32 cellular contexts compared by ENCODE assay signal in the genomic region with DNA sequence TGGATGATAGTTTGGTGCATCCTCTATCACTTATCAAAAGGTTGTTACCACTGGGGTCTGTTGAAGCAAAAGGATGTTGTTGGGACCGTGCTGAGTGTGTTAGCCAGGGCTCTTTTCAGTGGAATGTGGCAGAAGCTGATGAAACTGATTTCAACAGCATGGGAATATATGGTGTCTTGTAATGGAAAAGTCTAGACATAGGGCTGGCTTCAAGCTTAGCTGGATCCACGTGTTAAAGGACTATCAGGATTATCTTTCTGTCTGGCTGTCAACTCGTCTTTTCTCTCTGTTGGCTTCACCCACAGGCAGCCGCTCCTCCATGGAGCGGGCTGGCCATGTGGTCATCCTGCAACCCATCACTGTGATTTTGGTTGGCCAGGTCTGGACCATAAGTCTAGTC. TPM values are rescaled to one million over a fixed set of nuclear protein-coding genes. Genes with fewer than 3 reads are reported as not detected.
"Had no signal": no experiment of that assay in that cellular context is flagged by ENCODE, and none has a peak within 500 bp of the region (broad histone marks: within the 10 kb centered on the region; RNA-seq: fewer than 3 reads in every experiment).

No MANE protein-coding gene starts in this region.

- ATAC-seq: activated CD8-positive, alpha-beta memory T cell treated with anti-CD3 and anti-CD28 coated beads, Interleukin-2, amount 10 ng/mL, durations not matched to agents 7 days and 5 days; Panc1; WTC11 had no signal

- H3K9me3 ChIP-seq: breast epithelium, SJCRH30, SK-N-SH had no signal

- H3K27me3 Mint-ChIP-seq: activated CD8-positive, alpha-beta memory T cell treated with anti-CD3 and anti-CD28 coated beads, Interleukin-2, amount 10 ng/mL, durations not matched to agents 7 days and 5 days; activated naive CD4-positive, alpha-beta T cell treated with anti-CD3 and anti-CD28 coated beads, Interleukin-2, amount 50 U/mL, for 24 hours; activated T-cell treated with anti-CD3 and anti-CD28 coated beads, Interleukin-2, amount 50 U/mL, for 24 hours had no signal

- H3K27ac Mint-ChIP-seq: activated CD8-positive, alpha-beta memory T cell treated with anti-CD3 and anti-CD28 coated beads, Interleukin-2, amount 10 ng/mL, durations not matched to agents 7 days and 5 days; activated naive CD4-positive, alpha-beta T cell treated with anti-CD3 and anti-CD28 coated beads, Interleukin-2, amount 50 U/mL, for 24 hours; activated T-helper 1 cell treated with anti-CD3 and anti-CD28 coated beads, Interleukin-12 subunit alpha, Interleukin-12 subunit beta, Interleukin-2, Interleukin-4 antibody, amounts not matched to agents 30 ng/mL and 10 ng/mL and 1 ng/mL, durations not matched to agents 14 hours and 24 hours and 36 hours; WTC11 had no signal

- H3K36me3 ChIP-seq: breast epithelium, SJCRH30 had no signal

- H3K27me3 ChIP-seq: breast epithelium, SJCRH30 had no signal

- H3K27ac ChIP-seq: breast epithelium, RWPE1, SJCRH30 had no signal

- H3K9me3 Mint-ChIP-seq: activated naive CD4-positive, alpha-beta T cell treated with anti-CD3 and anti-CD28 coated beads, Interleukin-2, amount 50 U/mL, for 24 hours; activated T-cell treated with anti-CD3 and anti-CD28 coated beads, Interleukin-2, amount 50 U/mL, for 24 hours; activated T-helper 1 cell treated with anti-CD3 and anti-CD28 coated beads, Interleukin-12 subunit alpha, Interleukin-12 subunit beta, Interleukin-2, Interleukin-4 antibody, amounts not matched to agents 30 ng/mL and 10 ng/mL and 1 ng/mL, durations not matched to agents 14 hours and 24 hours and 36 hours; WTC11 had no signal

- H3K4me1 Mint-ChIP-seq: WTC11 had no signal

- H3K4me3 ChIP-seq: breast epithelium, SJCRH30 had no signal

- H3K36me3 Mint-ChIP-seq: activated CD8-positive, alpha-beta memory T cell treated with anti-CD3 and anti-CD28 coated beads, Interleukin-2, amount 10 ng/mL, durations not matched to agents 7 days and 5 days; WTC11 had no signal

- H3K4me3 Mint-ChIP-seq: activated CD8-positive, alpha-beta memory T cell treated with anti-CD3 and anti-CD28 coated beads, Interleukin-2, amount 10 ng/mL, durations not matched to agents 7 days and 5 days; activated naive CD4-positive, alpha-beta T cell treated with anti-CD3 and anti-CD28 coated beads, Interleukin-2, amount 50 U/mL, for 24 hours; activated T-cell treated with anti-CD3 and anti-CD28 coated beads, Interleukin-2, amount 50 U/mL, for 24 hours; activated T-helper 1 cell treated with anti-CD3 and anti-CD28 coated beads, Interleukin-12 subunit alpha, Interleukin-12 subunit beta, Interleukin-2, Interleukin-4 antibody, amounts not matched to agents 30 ng/mL and 10 ng/mL and 1 ng/mL, durations not matched to agents 14 hours and 24 hours and 36 hours; WTC11 had no signal

- H3K4me2 ChIP-seq: SK-N-SH had no signal

- DNase-seq: activated CD4-positive, alpha-beta T cell treated with anti-CD3 and anti-CD28 coated beads for 48 hours; activated CD4-positive, alpha-beta T cell treated with anti-CD3 and anti-CD28 coated beads, Interleukin-2, amount 50 U/mL, for 4 hours; activated CD4-positive, CD25-positive, alpha-beta regulatory T cell treated with anti-CD3 and anti-CD28 coated beads, Interleukin-2, amount 50 U/mL, for 72 hours; activated CD8-positive, alpha-beta memory T cell treated with anti-CD3 and anti-CD28 coated beads, Interleukin-2, amount 10 ng/mL, durations not matched to agents 7 days and 5 days; activated effector memory CD4-positive, alpha-beta T cell treated with Interleukin-2 at 50 U/mL for 16 hours; activated naive CD4-positive, alpha-beta T cell; activated T-cell treated with anti-CD3 and anti-CD28 coated beads, Interleukin-2, amount 50 U/mL, for 24 hours; caudate nucleus; KG1; NCI-H1092 treated with DMSO at 0.1 percent for 48 hours; NCI-H1417 treated with DMSO at 0.1 percent for 48 hours; NCI-H1694; NCI-H2029; NCI-H2107; NCI-H2171 treated with DMSO at 0.1 percent for 48 hours; NCI-H226; NCI-H526; NCI-H774; OCI-M1; Right ventricle myocardium superior; SJCRH30; SK-N-SH; SW 1271 had no signal

- H3K4me1 ChIP-seq: breast epithelium, SJCRH30 had no signal

- H3K9ac ChIP-seq: SK-N-SH had no signal

RNA-seq across cellular contexts. Expression of a gene that starts 20.2 kb away (rescaled TPM):
- total RNA-seq: activated CD8-positive, alpha-beta memory T cell treated with anti-CD3 and anti-CD28 coated beads, Interleukin-2, amount 10 ng/mL, durations not matched to agents 7 days and 5 days; activated T-helper 1 cell treated with anti-CD3 and anti-CD28 coated beads, Interleukin-12 subunit alpha, Interleukin-12 subunit beta, Interleukin-2, Interleukin-4 antibody, amounts not matched to agents 30 ng/mL and 10 ng/mL and 1 ng/mL, durations not matched to agents 14 hours and 24 hours and 36 hours; LHCN-M2; NCI-H460; Right ventricle myocardium superior; SJCRH30; T-helper 1 cell treated with Interleukin-12 subunit alpha and Interleukin-12 subunit beta and Interleukin-4 antibody, amounts not matched to agents 30 ng/mL and 1 ng/mL, for 36 hours; WTC11 had no signal
- polyA plus RNA-seq: SK-N-SH had no signal
